ENCODE assay signal across 25 cellular contexts in genomic region chr9:131614340-131614739, GRCh38.
DNase-seq lines count a peak whose midpoint lies in the region; ATAC-seq and TF ChIP-seq lines count a peak whose summit lies in the region.
"Had no signal": no experiment of that assay in that cellular context is flagged by ENCODE, and none has a peak within 500 bp of the region (broad histone marks: within the 10 kb centered on the region; RNA-seq: fewer than 3 reads in every experiment).

No MANE protein-coding gene starts in this region.

- no peak for TF ChIP-seq CTCF in activated B cell treated with CpG ODN at 0.5 μM for 24 hours (IDR thresholded peaks at IDR 0.05)

- no peak for DNase-seq in activated T-cell treated with anti-CD3 and anti-CD28 coated beads, Interleukin-2, amount 50 U/mL, for 24 hours
- DNase-seq in activated T-cell treated with anti-CD3 and anti-CD28 coated beads, Interleukin-2, amount 50 U/mL, for 48 hours = no peak
- DNase-seq in activated B cell treated with CpG ODN at 0.5 μM for 24 hours (no peak), myocyte (ENCODE audit: low read depth) (peak; percentile 54), NCI-H1417 treated with DMSO at 0.1 percent for 48 hours (lab: John Stamatoyannopoulos, UW) (no peak), ureter (ENCODE audit: low spot score) (no peak)
- DNase-seq in stimulated activated naive B cell treated with anti-CD40 and anti-IgM and Interleukin-4, amounts not matched to agents 10 μg/mL and 1 μg/mL and 100 μg/mL, for 72 hours = no peak
- DNase-seq: 8988T; ACHN; BE2C; Calu3; CD8-positive, alpha-beta memory T cell; DMS79 treated with DMSO at 0.1 percent for 48 hours; GF-D8; Karpas-422; NCI-H1092 treated with DMSO at 0.1 percent for 48 hours; NCI-H1436 treated with DMSO at 0.1 percent for 48 hours; NCI-H187 treated with DMSO at 0.1 percent for 48 hours; NCI-H446 treated with DMSO at 0.1 percent for 48 hours; NCI-H526; PC-9 had no signal

- peak overlapping the region; percentile 57 for H3K27ac Mint-ChIP-seq in activated T-cell treated with anti-CD3 and anti-CD28 coated beads, Interleukin-2, amount 50 U/mL, for 24 hours
- peak overlapping the region; percentile 6 for H3K27ac Mint-ChIP-seq in activated B cell treated with CpG ODN at 0.5 μM for 24 hours
- peak overlapping the region; percentile 88 for H3K27ac Mint-ChIP-seq in stimulated activated naive B cell treated with anti-CD40 and anti-IgM and Interleukin-4, amounts not matched to agents 10 μg/mL and 1 μg/mL and 100 μg/mL, for 72 hours

- H3K4me3 Mint-ChIP-seq in activated T-cell treated with anti-CD3 and anti-CD28 coated beads, Interleukin-2, amount 50 U/mL, for 24 hours = no peak overlapping the region
- H3K4me3 Mint-ChIP-seq in activated B cell treated with CpG ODN at 0.5 μM for 24 hours = no peak overlapping the region
- H3K4me3 Mint-ChIP-seq in stimulated activated naive B cell treated with anti-CD40 and anti-IgM and Interleukin-4, amounts not matched to agents 10 μg/mL and 1 μg/mL and 100 μg/mL, for 72 hours = peak overlapping the region in 1 of 2 donors; percentile 2
- H3K4me3 Mint-ChIP-seq: CD14-positive monocyte; CD8-positive, alpha-beta memory T cell had no signal

- H3K4me1 Mint-ChIP-seq in activated T-cell treated with anti-CD3 and anti-CD28 coated beads, Interleukin-2, amount 50 U/mL, for 24 hours (ENCODE audit: low read depth) = no peaks in the 10 kb centered on the region
- H3K4me1 Mint-ChIP-seq in activated B cell treated with CpG ODN at 0.5 μM for 24 hours = peaks cover 15% of the 10 kb centered on the region
- peaks cover 40 to 49% of the 10 kb centered on the region in 2 donors for H3K4me1 Mint-ChIP-seq in stimulated activated naive B cell treated with anti-CD40 and anti-IgM and Interleukin-4, amounts not matched to agents 10 μg/mL and 1 μg/mL and 100 μg/mL, for 72 hours

- no peaks in the 10 kb centered on the region for H3K9me3 Mint-ChIP-seq in activated T-cell treated with anti-CD3 and anti-CD28 coated beads, Interleukin-2, amount 50 U/mL, for 24 hours
- no peaks in the 10 kb centered on the region for H3K9me3 Mint-ChIP-seq in activated B cell treated with CpG ODN at 0.5 μM for 24 hours
- no peaks in the 10 kb centered on the region for H3K9me3 Mint-ChIP-seq in stimulated activated naive B cell treated with anti-CD40 and anti-IgM and Interleukin-4, amounts not matched to agents 10 μg/mL and 1 μg/mL and 100 μg/mL, for 72 hours
- H3K9me3 Mint-ChIP-seq: CD8-positive, alpha-beta memory T cell had no signal

- intact Hi-C loops in activated B cell treated with CpG ODN at 0.5 μM for 24 hours (cut with micrococcal nuclease) = no loop called here

- POLR2A ChIA-PET in activated B cell treated with CpG ODN at 0.5 μM for 24 hours (lab: Charles Lee) = no interaction called here

- no peaks in the 10 kb centered on the region for H3K27me3 Mint-ChIP-seq in activated T-cell treated with anti-CD3 and anti-CD28 coated beads, Interleukin-2, amount 50 U/mL, for 24 hours
- no peaks in the 10 kb centered on the region for H3K27me3 Mint-ChIP-seq in activated B cell treated with CpG ODN at 0.5 μM for 24 hours
- no peaks in the 10 kb centered on the region for H3K27me3 Mint-ChIP-seq in stimulated activated naive B cell treated with anti-CD40 and anti-IgM and Interleukin-4, amounts not matched to agents 10 μg/mL and 1 μg/mL and 100 μg/mL, for 72 hours
- H3K27me3 Mint-ChIP-seq: CD8-positive, alpha-beta memory T cell had no signal

- ATAC-seq in activated B cell treated with CpG ODN at 0.5 μM for 24 hours (ENCODE audit: low read depth) (no peak), GM19023 (IDR thresholded peaks at IDR 0.05; ENCODE audit: unreplicated experiment) (no peak)
- no peak for ATAC-seq in stimulated activated naive B cell treated with anti-CD40 and anti-IgM and Interleukin-4, amounts not matched to agents 10 μg/mL and 1 μg/mL and 100 μg/mL, for 72 hours (replicated peaks)
- ATAC-seq: HCT116, Right ventricle myocardium inferior had no signal

- H3K36me3 Mint-ChIP-seq in activated T-cell treated with anti-CD3 and anti-CD28 coated beads, Interleukin-2, amount 50 U/mL, for 24 hours (ENCODE audit: low read depth) = peaks cover 98% of the 10 kb centered on the region
- H3K36me3 Mint-ChIP-seq in activated B cell treated with CpG ODN at 0.5 μM for 24 hours (ENCODE audit: low read depth) = peaks cover 94% of the 10 kb centered on the region
- peaks cover 69 to 81% of the 10 kb centered on the region in 2 donors for H3K36me3 Mint-ChIP-seq in stimulated activated naive B cell treated with anti-CD40 and anti-IgM and Interleukin-4, amounts not matched to agents 10 μg/mL and 1 μg/mL and 100 μg/mL, for 72 hours

- CTCF ChIA-PET in activated B cell treated with CpG ODN at 0.5 μM for 24 hours (lab: Charles Lee) = no interaction called here

Comparison
In these comparisons a context has a peak if more than half of its experiments do, and no peak if none do; other contexts are left out.
1. H3K27ac Mint-ChIP-seq: peak in every context shown above with its lines; median percentile 88 in stimulated activated naive B cell treated with anti-CD40 and anti-IgM and Interleukin-4, amounts not matched to agents 10 μg/mL and 1 μg/mL and 100 μg/mL, for 72 hours; 57 in activated T-cell treated with anti-CD3 and anti-CD28 coated beads, Interleukin-2, amount 50 U/mL, for 24 hours; 6 in activated B cell treated with CpG ODN at 0.5 μM for 24 hours.